In genomic region chr3:158360756-158361448, GRCh38 we compare ENCODE assay signal across 17 cellular contexts.
DNase-seq lines count a peak whose midpoint lies in the region; ATAC-seq, FAIRE-seq and TF ChIP-seq lines count a peak whose summit lies in the region.
"Had no signal": no experiment of that assay in that cellular context is flagged by ENCODE, and none has a peak within 500 bp of the region (broad histone marks: within the 10 kb centered on the region; RNA-seq: fewer than 3 reads in every experiment).

No MANE protein-coding gene starts in this region.

- no peak overlapping the region for H3K4me3 Mint-ChIP-seq in glutamatergic neuron (ENCODE audit: unreplicated experiment)
- H3K4me3 Mint-ChIP-seq: CD4-positive, alpha-beta T cell; H9; IgD-negative memory B cell had no signal

- H3K79me2 ChIP-seq in K562 (ENCODE audit: control insufficient read depth, insufficient read depth, low read length), result no peaks in the 10 kb centered on the region
- H3K79me2 ChIP-seq in trophoblast cell (ENCODE audit: control insufficient read depth, insufficient read depth, low read length, poor library complexity), result no peaks in the 10 kb centered on the region
- no peaks in the 10 kb centered on the region for H3K79me2 ChIP-seq in PC-9 (ENCODE audit: low read depth)

- no peaks in the 10 kb centered on the region for H3K9me1 ChIP-seq in K562 (ENCODE audit: control insufficient read depth, insufficient read depth, low read length)

- H4K8ac ChIP-seq in trophoblast cell (ENCODE audit: low read depth, low read length), result no peak overlapping the region

- no peak for TF ChIP-seq CTCF in K562 (IDR thresholded peaks at IDR 0.05 in 2 of 3, conservative IDR thresholded peaks at IDR 0.05 in 1 of 3; ENCODE audit: insufficient read depth in 2 of 3, low read depth in 1 of 3, low read length in 3 of 3)
- TF ChIP-seq CTCF in gastroesophageal sphincter (IDR thresholded peaks at IDR 0.05), result no peak
- TF ChIP-seq CTCF in upper lobe of right lung (IDR thresholded peaks at IDR 0.05), result no peak
- no peak for TF ChIP-seq CTCF in PC-9 (conservative IDR thresholded peaks at IDR 0.05)
- TF ChIP-seq CTCF in glutamatergic neuron (IDR thresholded peaks at IDR 0.05; ENCODE audit: partially characterized antibody, unreplicated experiment), result no peak

- no peak overlapping the region for H4K12ac ChIP-seq in trophoblast cell (ENCODE audit: low read depth, low read length)

- H4K20me1 ChIP-seq in K562 (replicated peaks; ENCODE audit: control insufficient read depth, insufficient read depth, low read length) (no peaks in the 10 kb centered on the region), PC-9 (ENCODE audit: insufficient read depth) (peaks cover 3% of the 10 kb centered on the region; the same call in 1 of the 2 replicates)

- peaks cover 2% of the 10 kb centered on the region for H3K4me1 Mint-ChIP-seq in glutamatergic neuron (ENCODE audit: low read depth, unreplicated experiment)
- H3K4me1 Mint-ChIP-seq: H9 had no signal

- H2BK5ac ChIP-seq in trophoblast cell (ENCODE audit: low read depth, low read length, poor library complexity), result no peak overlapping the region

- H3K4ac ChIP-seq in trophoblast cell (ENCODE audit: low read depth, low read length), result no peak overlapping the region

- POLR2A ChIA-PET in K562 (lab: Yijun Ruan, JAX), result interaction anchor here (1.0 kb wide), 1 partner anchor 18 kb away, joined by 3 read pairs; no protein-coding TSS in a partner anchor
- POLR2A ChIA-PET in PC-9 (lab: Charles Lee; ENCODE audit: unreplicated experiment), result no interaction called here

- H3K36me3 Mint-ChIP-seq in glutamatergic neuron (ENCODE audit: unreplicated experiment), result peaks cover 6% of the 10 kb centered on the region

- no peaks in the 10 kb centered on the region for H3K36me3 ChIP-seq in K562 (ENCODE audit: control insufficient read depth, insufficient read depth, low read length)
- peaks cover 0 to 7% of the 10 kb centered on the region in 2 donors for H3K36me3 ChIP-seq in gastroesophageal sphincter
- H3K36me3 ChIP-seq in trophoblast cell (ENCODE audit: control insufficient read depth in 1 of 2, insufficient read depth in 2 of 2, low read length in 2 of 2), result no peaks in the 10 kb centered on the region
- no peaks in the 10 kb centered on the region for H3K36me3 ChIP-seq in upper lobe of right lung
- H3K36me3 ChIP-seq in PC-9 (ENCODE audit: low read depth), result no peaks in the 10 kb centered on the region
- H3K36me3 ChIP-seq: BE2C had no signal

- no peaks in the 10 kb centered on the region for H3K9me3 ChIP-seq in K562 (replicated peaks; ENCODE audit: control insufficient read depth, insufficient read depth, low read depth, low read length)
- H3K9me3 ChIP-seq in gastroesophageal sphincter, result peaks cover 0 to 8% (median 0%) of the 10 kb centered on the region in 3 donors
- H3K9me3 ChIP-seq in trophoblast cell (ENCODE audit: insufficient read depth, low read depth, low read length), result peaks cover 2% of the 10 kb centered on the region
- H3K9me3 ChIP-seq in upper lobe of right lung, result no peaks in the 10 kb centered on the region
- H3K9me3 ChIP-seq in PC-9 (ENCODE audit: insufficient read depth, low read depth), result no peaks in the 10 kb centered on the region

- TF ChIP-seq EP300 in K562 (IDR thresholded peaks at IDR 0.05; ENCODE audit: low read length) (no peak), gastroesophageal sphincter (IDR thresholded peaks at IDR 0.05) (no peak)

- H3K27ac Mint-ChIP-seq in glutamatergic neuron (ENCODE audit: unreplicated experiment), result no peak overlapping the region
- H3K27ac Mint-ChIP-seq: CD4-positive, alpha-beta T cell; H9; IgD-negative memory B cell had no signal

- H3K27me3 Mint-ChIP-seq in glutamatergic neuron (ENCODE audit: unreplicated experiment), result peaks cover 2% of the 10 kb centered on the region
- H3K27me3 Mint-ChIP-seq: CD4-positive, alpha-beta T cell; IgD-negative memory B cell had no signal

- in situ Hi-C loops in K562 (cut with MboI), result no loop called here

- BruUV-seq in K562 (replicated peaks; lab: Mats Ljungman, UMichigan), result no TSS peak
- no TSS peak for BruUV-seq in PC-9 (replicated peaks; lab: Mats Ljungman, UMichigan)

- DNase-seq in K562 (ENCODE audit: extremely low read depth in 1 of 4, low spot score in 3 of 4), result no peak
- DNase-seq in trophoblast cell, result no peak
- DNase-seq in upper lobe of right lung, result no peak
- no peak for DNase-seq in PC-9
- no peak for DNase-seq in glutamatergic neuron
- DNase-seq in GM19240 (ENCODE audit: insufficient read length, low spot score), result no peak
- DNase-seq: BE2C; Calu3; CD4-positive, alpha-beta T cell; DMS79 treated with DMSO at 0.1 percent for 48 hours; GF-D8; GOT3; H9 had no signal

- WGBS in K562 (ENCODE audit: insufficient coverage, low coverage, missing lambda C conversion rate), result 84% methylated on average over 8 of the region's 11 CpGs
- no CpG with 5 or more reads among the region's 11 CpGs for WGBS in gastroesophageal sphincter (ENCODE audit: low coverage in 1 of 2), 2 donors
- WGBS in trophoblast cell (ENCODE audit: extremely low coverage, insufficient coverage, insufficient read length), result no CpG with 5 or more reads among the region's 11 CpGs

- H3K23ac ChIP-seq in trophoblast cell (ENCODE audit: low read length), result no peak overlapping the region

- no peak overlapping the region for H2AK5ac ChIP-seq in trophoblast cell (ENCODE audit: low read length)

- H3K9me3 Mint-ChIP-seq in glutamatergic neuron (ENCODE audit: unreplicated experiment), result peaks cover 6% of the 10 kb centered on the region
- H3K9me3 Mint-ChIP-seq: CD4-positive, alpha-beta T cell; H9 had no signal

- H3K9ac ChIP-seq in K562 (ENCODE audit: insufficient read depth in 1 of 2, low read depth in 2 of 2, low read length in 2 of 2), result no peak overlapping the region
- H3K9ac ChIP-seq in trophoblast cell (ENCODE audit: low read length), result no peak overlapping the region

- no peak for FAIRE-seq in K562 (lab: Jason Lieb, UNC)
- FAIRE-seq: HepG2 had no signal

- no peak for TF ChIP-seq RAD21 in K562 (CRISPR knock-in tag; conservative IDR thresholded peaks at IDR 0.05 in 1 of 2, IDR thresholded peaks at IDR 0.05 in 1 of 2)

- no peak for TF ChIP-seq POLR2A in K562 (conservative IDR thresholded peaks at IDR 0.05)
- no peak for TF ChIP-seq POLR2A in gastroesophageal sphincter (IDR thresholded peaks at IDR 0.05)

- no peak overlapping the region for H3K18ac ChIP-seq in trophoblast cell (ENCODE audit: low read length)

- H2BK12ac ChIP-seq in trophoblast cell (ENCODE audit: low read length), result no peak overlapping the region

- H3K4me3 ChIP-seq in K562 (no peak overlapping the region), gastroesophageal sphincter (no peak overlapping the region), trophoblast cell (ENCODE audit: low read depth, low read length) (peak overlapping the region; percentile 50), upper lobe of right lung (no peak overlapping the region), PC-9 (no peak overlapping the region)

- no peak overlapping the region for H3K14ac ChIP-seq in trophoblast cell (ENCODE audit: low read length)

- no peak overlapping the region for H2BK120ac ChIP-seq in trophoblast cell (ENCODE audit: insufficient read depth, low read length, poor library complexity)

- H3K27ac ChIP-seq in K562 (ENCODE audit: extremely low read depth, low read depth, low read length) (no peak overlapping the region), gastroesophageal sphincter (no peak overlapping the region), trophoblast cell (ENCODE audit: low read depth, low read length) (no peak overlapping the region), upper lobe of right lung (no peak overlapping the region), PC-9 (no peak overlapping the region)
- H3K27ac ChIP-seq: C4-2B had no signal

- CTCF ChIA-PET in K562 (lab: Yijun Ruan, JAX; ENCODE audit: low intra/inter-chr PET ratio) (no interaction called here), PC-9 (lab: Charles Lee) (no interaction called here)

- no peaks in the 10 kb centered on the region for H3K79me1 ChIP-seq in trophoblast cell (ENCODE audit: low read length)

- intact Hi-C loops in K562 (cut with micrococcal nuclease) (no loop called here), upper lobe of right lung (cut with DNase I) (no loop called here), PC-9 (cut with micrococcal nuclease; ENCODE audit: unreplicated experiment) (no loop called here)

- H3K4me1 ChIP-seq in K562 (replicated peaks in 1 of 2; ENCODE audit: control insufficient read depth in 2 of 2, insufficient read depth in 2 of 2, low read length in 2 of 2) (peaks cover 0 to 11% of the 10 kb centered on the region in 2 experiments; a peak in 1 of 5 replicates), gastroesophageal sphincter (no peaks in the 10 kb centered on the region), trophoblast cell (ENCODE audit: control insufficient read depth in 1 of 2, insufficient read depth in 2 of 2, low read length in 2 of 2) (no peaks in the 10 kb centered on the region), upper lobe of right lung (no peaks in the 10 kb centered on the region), PC-9 (replicated peaks; ENCODE audit: insufficient read depth) (no peaks in the 10 kb centered on the region)
- H3K4me1 ChIP-seq: BE2C had no signal

- H3F3A ChIP-seq in PC-9 (ENCODE audit: insufficient read depth, low read depth), result no peaks in the 10 kb centered on the region

- H3K9me2 ChIP-seq in PC-9 (ENCODE audit: insufficient read depth), result no peaks in the 10 kb centered on the region

- H3K27me3 ChIP-seq in K562 (ENCODE audit: control insufficient read depth in 2 of 2, insufficient read depth in 2 of 2, low read length in 2 of 2) (no peaks in the 10 kb centered on the region), gastroesophageal sphincter (no peaks in the 10 kb centered on the region), trophoblast cell (ENCODE audit: insufficient read depth, low read length) (no peaks in the 10 kb centered on the region), upper lobe of right lung (no peaks in the 10 kb centered on the region), PC-9 (ENCODE audit: insufficient read depth, low read depth) (no peaks in the 10 kb centered on the region)
- H3K27me3 ChIP-seq: BE2C had no signal

- no peak overlapping the region for H2AFZ ChIP-seq in K562 (ENCODE audit: low read depth, low read length)
- H2AFZ ChIP-seq in trophoblast cell (ENCODE audit: insufficient read depth, low read length, poor library complexity), result no peak overlapping the region
- no peak overlapping the region for H2AFZ ChIP-seq in PC-9

- H4K91ac ChIP-seq in trophoblast cell (ENCODE audit: low read depth, low read length), result no peak overlapping the region

- no peak for ATAC-seq in K562
- peak; percentile 25 for ATAC-seq in gastroesophageal sphincter
- ATAC-seq in upper lobe of right lung, result peak; percentile 32
- ATAC-seq: HepG2 had no signal

- H3K4me2 ChIP-seq in K562 (ENCODE audit: insufficient read depth, low read length) (no peak overlapping the region), trophoblast cell (ENCODE audit: low read length) (no peak overlapping the region), PC-9 (no peak overlapping the region)

TF ChIP-seq in K562, 482 proteins besides CTCF, POLR2A, EP300 and RAD21 (continues in another document):
- TF ChIP-seq TEAD1 (CRISPR knock-in tag; IDR thresholded peaks at IDR 0.05), result no peak
- TF ChIP-seq HDAC8 (tag; IDR thresholded peaks at IDR 0.05), result no peak
- TF ChIP-seq TGIF2 (CRISPR knock-in tag; IDR thresholded peaks at IDR 0.05), result no peak
